17 cellular contexts compared by ENCODE assay signal in the genomic region with DNA sequence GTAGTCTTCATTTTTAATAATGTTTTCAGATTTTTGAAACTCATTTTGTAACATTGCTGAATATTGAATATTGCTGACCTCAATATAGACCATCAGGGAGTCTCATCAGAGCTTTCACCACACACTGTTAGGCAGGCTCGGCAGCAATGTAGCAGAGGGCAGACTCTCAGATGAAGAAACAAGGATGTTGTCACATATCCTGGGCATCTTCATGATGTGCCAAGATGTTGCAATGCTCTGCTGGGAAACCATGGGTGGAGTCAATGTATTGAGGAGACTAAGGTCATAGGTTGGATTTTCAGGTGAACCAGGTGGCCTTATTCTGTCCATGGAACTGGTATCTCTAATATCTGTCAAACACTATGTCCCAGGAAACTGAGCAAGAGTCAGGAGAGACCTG. TPM values are rescaled to one million over a fixed set of nuclear protein-coding genes. Genes with fewer than 3 reads are reported as not detected.
DNase-seq lines count a peak whose midpoint lies in the region; ATAC-seq, FAIRE-seq and TF ChIP-seq lines count a peak whose summit lies in the region.
"Had no signal": no experiment of that assay in that cellular context is flagged by ENCODE, and none has a peak within 500 bp of the region (broad histone marks: within the 10 kb centered on the region; RNA-seq: fewer than 3 reads in every experiment).

No MANE protein-coding gene starts in this region.

- no TSS peak for BruUV-seq in HepG2 (replicated peaks; lab: Mats Ljungman, UMichigan)

- WGBS in liver = 36% methylated on average over 1 of the region's 1 CpG
- WGBS in HepG2 (ENCODE audit: low lambda C conversion rate) = 0% methylated on average over 1 of the region's 1 CpG

- no peak for TF ChIP-seq EP300 in HepG2 (IDR thresholded peaks at IDR 0.05; ENCODE audit: low read depth in 2 of 2, low read length in 2 of 2)
- no peak for TF ChIP-seq EP300 in HepG2 (CRISPR knock-in tag; IDR thresholded peaks at IDR 0.05; ENCODE audit: borderline replicate concordance)

- H3K36me3 ChIP-seq in liver (ENCODE audit: control insufficient read depth in 4 of 4, insufficient read depth in 3 of 4, low read depth in 1 of 4, low read length in 3 of 4) (no peaks in the 10 kb centered on the region), HepG2 (replicated peaks in 1 of 2; ENCODE audit: control insufficient read depth in 1 of 2, insufficient read depth in 2 of 2, low read length in 2 of 2) (no peaks in the 10 kb centered on the region), bronchial epithelial cell (ENCODE audit: control insufficient read depth, insufficient read depth, low read length) (no peaks in the 10 kb centered on the region)
- H3K36me3 ChIP-seq: BE2C had no signal

- no peak for DNase-seq in HepG2 (ENCODE audit: low spot score)
- DNase-seq in bronchial epithelial cell (ENCODE audit: low read depth) = peak; percentile 9
- DNase-seq in left lobe of liver (ENCODE audit: low spot score) = no peak
- DNase-seq in hepatic stellate cell (ENCODE audit: low spot score) = no peak
- no peak for DNase-seq in OCI-M1 (lab: John Stamatoyannopoulos, UW)
- DNase-seq: BE2C; CD4-positive, alpha-beta memory T cell; DMS79; GOT3; H9 had no signal

- in situ Hi-C loops in HepG2 (cut with HindIII; ENCODE audit: extremely low pct_ligation_motif_present, low pct_unique_long_range_greater_than_20kb) = no loop called here

- ATAC-seq in HepG2 (no peak), left lobe of liver (peak; percentile 89), GM21737 (IDR thresholded peaks at IDR 0.05; ENCODE audit: unreplicated experiment) (no peak)
- ATAC-seq: GM12878 had no signal

- intact Hi-C loops in HepG2 (cut with micrococcal nuclease; ENCODE audit: unreplicated experiment) = no loop called here

- H3K79me2 ChIP-seq in HepG2 (ENCODE audit: insufficient read depth, low read length) = no peaks in the 10 kb centered on the region

- H2AFZ ChIP-seq in HepG2 (ENCODE audit: low read length) = no peak overlapping the region

- H3K27me3 ChIP-seq in liver (ENCODE audit: control insufficient read depth in 4 of 4, insufficient read depth in 4 of 4, low read length in 3 of 4) = no peaks in the 10 kb centered on the region
- peaks cover 1 to 2% of the 10 kb centered on the region in 2 experiments; a peak in 2 of 5 replicates for H3K27me3 ChIP-seq in HepG2 (ENCODE audit: control insufficient read depth in 1 of 2, insufficient read depth in 2 of 2, low read length in 2 of 2)
- peaks cover 2% of the 10 kb centered on the region for H3K27me3 ChIP-seq in bronchial epithelial cell (ENCODE audit: control insufficient read depth, insufficient read depth, low read length)
- H3K27me3 ChIP-seq: BE2C had no signal

- TF ChIP-seq CTCF in liver (IDR thresholded peaks at IDR 0.05; ENCODE audit: low read depth, low read length, missing input control) (no peak), HepG2 (CRISPR knock-in tag; IDR thresholded peaks at IDR 0.05) (no peak), bronchial epithelial cell (IDR thresholded peaks at IDR 0.05; ENCODE audit: insufficient read depth, low read length, severe bottlenecking) (no peak)

- H3K4me1 ChIP-seq in liver (ENCODE audit: control insufficient read depth in 4 of 4, insufficient read depth in 4 of 4, low read length in 3 of 4) (peaks cover 0 to 2% (median 0%) of the 10 kb centered on the region in 4 donors), HepG2 (ENCODE audit: insufficient read depth, low read length) (0 out of 2 replicates have a peak, but pooled peaks cover 8% of the 10 kb centered on the region)

- no peak overlapping the region for H3K4me2 ChIP-seq in HepG2 (ENCODE audit: low read depth, low read length)

- no peaks in the 10 kb centered on the region for H4K20me1 ChIP-seq in HepG2 (ENCODE audit: insufficient read depth, low read length)

- H3K4me3 ChIP-seq in liver (ENCODE audit: low read depth in 1 of 3, low read length in 3 of 3) = no peak overlapping the region
- H3K4me3 ChIP-seq in HepG2 (replicated peaks in 1 of 3; ENCODE audit: insufficient read depth in 1 of 3, low read depth in 2 of 3, low read length in 3 of 3) = no peak overlapping the region
- H3K4me3 ChIP-seq in bronchial epithelial cell (ENCODE audit: low read depth, low read length) = no peak overlapping the region
- H3K4me3 ChIP-seq: GM12878 had no signal

- CTCF ChIA-PET in HepG2 (lab: Yijun Ruan, JAX; ENCODE audit: low intra/inter-chr PET ratio, low total read pairs) = no interaction called here

- POLR2A ChIA-PET in HepG2 (lab: Yijun Ruan, JAX) = no interaction called here

- H3K27ac ChIP-seq in liver (ENCODE audit: low read depth in 1 of 2, low read length in 2 of 2) (no peak overlapping the region), HepG2 (ENCODE audit: extremely low read length, insufficient read depth, low read length) (no peak overlapping the region)
- H3K27ac ChIP-seq: C4-2B had no signal

- TF ChIP-seq RAD21 in liver (IDR thresholded peaks at IDR 0.05) = peak; percentile 17 to 35
- no peak for TF ChIP-seq RAD21 in HepG2 (CRISPR knock-in tag; IDR thresholded peaks at IDR 0.05)

- FAIRE-seq in HepG2 (lab: Jason Lieb, UNC) (no peak), bronchial epithelial cell (lab: Jason Lieb, UNC) (no peak)
- FAIRE-seq: A204.1, GM12878, GM18507, HTR-8/SVneo had no signal

- H3K9me3 ChIP-seq in liver (ENCODE audit: control insufficient read depth in 4 of 4, low read length in 3 of 4) (no peaks in the 10 kb centered on the region), HepG2 (ENCODE audit: low read length) (no peaks in the 10 kb centered on the region)
- H3K9me3 ChIP-seq: BE2C had no signal

- H3K9ac ChIP-seq in liver (ENCODE audit: low read depth in 1 of 2, low read length in 2 of 2) = no peak overlapping the region
- no peak overlapping the region for H3K9ac ChIP-seq in HepG2 (ENCODE audit: insufficient read depth, low read depth, low read length)

- TF ChIP-seq POLR2A in HepG2 (IDR thresholded peaks at IDR 0.05; ENCODE audit: insufficient read depth in 1 of 2, low read depth in 2 of 2, low read length in 2 of 2) = no peak

TF ChIP-seq in liver, 16 proteins besides CTCF, POLR2A, EP300 and RAD21 (continues in another document):
- TF ChIP-seq NR2F2 (IDR thresholded peaks at IDR 0.05) = peak; percentile 41
- TF ChIP-seq HNF4G (IDR thresholded peaks at IDR 0.05) = peak; percentile 49
- no peak for TF ChIP-seq FOXA1 (IDR thresholded peaks at IDR 0.05)
- no peak for TF ChIP-seq FOXA2 (IDR thresholded peaks at IDR 0.05)
- no peak for TF ChIP-seq EGR1 (IDR thresholded peaks at IDR 0.05; ENCODE audit: low read depth in 2 of 2)
- TF ChIP-seq, protein P1, sequence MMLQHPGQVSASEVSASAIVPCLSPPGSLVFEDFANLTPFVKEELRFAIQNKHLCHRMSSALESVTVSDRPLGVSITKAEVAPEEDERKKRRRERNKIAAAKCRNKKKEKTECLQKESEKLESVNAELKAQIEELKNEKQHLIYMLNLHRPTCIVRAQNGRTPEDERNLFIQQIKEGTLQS (IDR thresholded peaks at IDR 0.05) = no peak
- peak in 1 of 2 donors; percentile 45 for TF ChIP-seq GABPA (IDR thresholded peaks at IDR 0.05 in 1 of 2, conservative IDR thresholded peaks at IDR 0.05 in 1 of 2)
- TF ChIP-seq TAF1 (conservative IDR thresholded peaks at IDR 0.05) = no peak
- TF ChIP-seq SP1 (IDR thresholded peaks at IDR 0.05) = peak; percentile 24

TF ChIP-seq in HepG2, 621 proteins besides CTCF, POLR2A, EP300 and RAD21:
- TF ChIP-seq RAD51 (IDR thresholded peaks at IDR 0.05; ENCODE audit: borderline replicate concordance) (no peak), SMYD3 (CRISPR knock-in tag; IDR thresholded peaks at IDR 0.05) (no peak)

RNA-seq across cellular contexts. Expression of gene NR2E1, which starts 27.3 kb away (rescaled TPM):
- total RNA-seq in liver (not detected), HepG2 (2016; rRNA removed; fragmentation: Illumina TruSeq; extraction: Trizol) (not detected in 2 replicates), bronchial epithelial cell (not detected in 2 replicates), left lobe of liver (not detected)
- polyA plus RNA-seq in liver (not detected), HepG2 (2011; rRNA removed) (not detected in 2 replicates)
- not detected in 2 replicates for total RNA-seq in HepG2 (2016; cell fraction: cytosol; rRNA removed; fragmentation: Illumina TruSeq; extraction: Trizol; ENCODE audit: low read depth)
- not detected in 2 replicates for total RNA-seq in HepG2 (2016; cell fraction: insoluble cytoplasmic fraction; rRNA removed; fragmentation: Illumina TruSeq; extraction: Trizol)
- total RNA-seq in HepG2 (2016; cell fraction: membrane; rRNA removed; fragmentation: Illumina TruSeq; extraction: Trizol) = not detected in 2 replicates
- not detected in 2 replicates for total RNA-seq in HepG2 (2016; cell fraction: nucleus; rRNA removed; fragmentation: Illumina TruSeq; extraction: Trizol)
- not detected in 2 replicates for polyA plus RNA-seq in HepG2 (2011; cell fraction: cytosol; rRNA removed)
- polyA plus RNA-seq in HepG2 (2011; cell fraction: nucleus; rRNA removed) = not detected in 2 replicates
- polyA plus RNA-seq in HepG2 (2012) = not detected in 2 replicates
- not detected in 2 replicates for polyA plus RNA-seq in HepG2 (2016; cell fraction: cytosol; fragmentation: Illumina TruSeq; extraction: Trizol; ENCODE audit: low read depth)
- polyA plus RNA-seq in HepG2 (2016; cell fraction: insoluble cytoplasmic fraction; fragmentation: Illumina TruSeq; extraction: Trizol; ENCODE audit: low read depth) = not detected in 2 replicates
- not detected in 2 replicates for polyA plus RNA-seq in HepG2 (2016; cell fraction: membrane; fragmentation: Illumina TruSeq; extraction: Trizol; ENCODE audit: low read depth)
- not detected in 2 replicates for polyA plus RNA-seq in HepG2 (2016; cell fraction: nucleus; fragmentation: Illumina TruSeq; extraction: Trizol; ENCODE audit: insufficient read depth, low read depth)
- polyA minus RNA-seq in HepG2 (2011; rRNA and poly(A)+ RNA removed; ENCODE audit: low replicate concordance) = not detected in 2 replicates
- not detected in 2 replicates for polyA minus RNA-seq in HepG2 (2011; cell fraction: cytosol; rRNA and poly(A)+ RNA removed)
- polyA minus RNA-seq in HepG2 (2011; cell fraction: nucleus; rRNA and poly(A)+ RNA removed) = not detected in 2 replicates
- total RNA-seq: CD4-positive, alpha-beta memory T cell; GM12878; H9 had no signal
- polyA plus RNA-seq: CD4-positive, alpha-beta memory T cell; GM12878 had no signal
